ENCODE assay signal across 18 cellular contexts in the genomic region with DNA sequence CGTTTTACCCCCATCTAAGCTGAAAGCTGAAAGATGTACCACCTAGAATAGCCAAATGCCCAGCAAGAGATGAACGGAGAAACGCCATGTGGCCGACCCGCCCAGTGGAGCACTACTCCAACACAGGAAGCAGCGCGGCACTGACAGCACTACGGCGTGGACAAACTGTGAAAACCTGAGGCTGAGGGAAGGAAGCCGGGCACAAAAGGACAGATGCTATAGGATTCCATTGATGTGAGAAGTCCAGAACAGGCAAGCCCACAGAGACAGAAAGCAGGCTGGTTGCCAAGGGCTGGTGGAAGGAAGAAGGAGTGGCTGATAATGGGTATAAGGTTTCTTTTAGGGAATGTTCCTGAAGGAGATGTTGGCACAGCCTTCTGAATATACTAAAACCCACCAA. TPM values are rescaled to one million over a fixed set of nuclear protein-coding genes. Genes with fewer than 3 reads are reported as not detected.
A peak's percentile ranks its signal among the peaks of the same experiment; 100 is the strongest.
DNase-seq lines count a peak whose midpoint lies in the region; ATAC-seq and TF ChIP-seq lines count a peak whose summit lies in the region.
"Had no signal": no experiment of that assay in that cellular context is flagged by ENCODE, and none has a peak within 500 bp of the region (broad histone marks: within the 10 kb centered on the region; RNA-seq: fewer than 3 reads in every experiment).

No MANE protein-coding gene starts in this region.

- H3K27me3 ChIP-seq in MG63: no peaks in the 10 kb centered on the region
- H3K27me3 ChIP-seq: adrenal gland, tibial nerve had no signal

- H3K9me3 ChIP-seq in MG63: no peaks in the 10 kb centered on the region
- H3K9me3 ChIP-seq in mucosa of descending colon: no peaks in the 10 kb centered on the region
- H3K9me3 ChIP-seq: adrenal gland, tibial nerve had no signal

- intact Hi-C loops in mucosa of descending colon (cut with DNase I, micrococcal nuclease): no loop called here

- no peak for ATAC-seq in stimulated activated naive CD8-positive, alpha-beta T cell treated with anti-CD3 and anti-CD28 coated beads, Interleukin-15, Interleukin-2, amounts not matched to agents 100 U/mL and 50 U/mL, for 24 hours
- ATAC-seq in mucosa of descending colon: no peak

- H3K36me3 ChIP-seq in MG63 (peaks cover 7% of the 10 kb centered on the region), mucosa of descending colon (ENCODE audit: low read depth) (peaks cover 23% of the 10 kb centered on the region)

- no peaks in the 10 kb centered on the region for H3K4me1 ChIP-seq in mucosa of descending colon (ENCODE audit: low read depth)
- H3K4me1 ChIP-seq: adrenal gland, parathyroid adenoma, tibial nerve had no signal

- no peak for TF ChIP-seq CTCF in cardiac fibroblast (IDR thresholded peaks at IDR 0.05; ENCODE audit: low read depth, low read length)
- no peak for TF ChIP-seq CTCF in mucosa of descending colon (IDR thresholded peaks at IDR 0.05)

- H3K4me3 ChIP-seq in MG63 (no peak overlapping the region), cardiac fibroblast (replicated peaks in 1 of 2; ENCODE audit: low read depth in 2 of 2, low read length in 2 of 2) (no peak overlapping the region), mucosa of descending colon (no peak overlapping the region)
- H3K4me3 ChIP-seq: adrenal gland, skin epidermis, tibial nerve had no signal

- DNase-seq in EL (peak; percentile 17), MG63 (peak; percentile 28), cardiac fibroblast (ENCODE audit: low read depth in 2 of 2) (peak; percentile 48 to 69), glomerular endothelial cell (ENCODE audit: extremely low read depth, low read depth, low spot score) (peak; percentile 42), NCI-H2081 (lab: John Stamatoyannopoulos, UW) (no peak), HK-2 (ENCODE audit: unreplicated experiment) (no peak), mucosa of descending colon (no peak)
- DNase-seq in stimulated activated naive CD8-positive, alpha-beta T cell treated with anti-CD3 and anti-CD28 coated beads, Interleukin-15, Interleukin-2, amounts not matched to agents 100 U/mL and 50 U/mL, for 24 hours: no peak
- DNase-seq: activated CD8-positive, alpha-beta memory T cell treated with anti-CD3 and anti-CD28 coated beads, Interleukin-2, amount 50 U/mL, for 48 hours; activated effector memory CD4-positive, alpha-beta T cell treated with Interleukin-2 at 50 U/mL for 16 hours; CD4-positive, alpha-beta memory T cell; NCI-H1694 treated with DMSO at 0.1 percent for 48 hours; NCI-H446; NK-92 treated with Interleukin-12 subunit alpha and Interleukin-12 subunit beta, amount 100 ng/mL, for 24 hours had no signal

RNA-seq across cellular contexts. Expression of a gene that starts 29.4 kb away (rescaled TPM):
- total RNA-seq in MG63 (2014; rRNA removed; shearing (Covaris generic); ENCODE audit: low replicate concordance): not detected in 2 replicates
- total RNA-seq in glomerular endothelial cell: not detected in 2 replicates
- not detected for total RNA-seq in mucosa of descending colon
- total RNA-seq: CD4-positive, alpha-beta memory T cell; tibial nerve had no signal

RNA-seq across cellular contexts. Expression of a gene that starts 44.7 kb away (rescaled TPM):
- 57.3 and 66.2 TPM in 2 replicates for total RNA-seq in MG63 (2014; rRNA removed; shearing (Covaris generic); ENCODE audit: low replicate concordance)
- total RNA-seq in glomerular endothelial cell (107 and 122 TPM in 2 replicates), mucosa of descending colon (10 to 100 TPM; 66.1 to 97.0 (median 93.4) TPM)

Comparison
In these comparisons a context has a peak if more than half of its experiments do, and no peak if none do; other contexts are left out.
1. DNase-seq: peak in EL (single experiment), MG63 (single experiment), cardiac fibroblast (2 of 2) and glomerular endothelial cell (single experiment); none in NCI-H2081 (0 of 2), stimulated activated naive CD8-positive, alpha-beta T cell treated with anti-CD3 and anti-CD28 coated beads, Interleukin-15, Interleukin-2, amounts not matched to agents 100 U/mL and 50 U/mL, for 24 hours (single experiment), HK-2 (single experiment) and mucosa of descending colon (0 of 3).